In the genomic region with DNA sequence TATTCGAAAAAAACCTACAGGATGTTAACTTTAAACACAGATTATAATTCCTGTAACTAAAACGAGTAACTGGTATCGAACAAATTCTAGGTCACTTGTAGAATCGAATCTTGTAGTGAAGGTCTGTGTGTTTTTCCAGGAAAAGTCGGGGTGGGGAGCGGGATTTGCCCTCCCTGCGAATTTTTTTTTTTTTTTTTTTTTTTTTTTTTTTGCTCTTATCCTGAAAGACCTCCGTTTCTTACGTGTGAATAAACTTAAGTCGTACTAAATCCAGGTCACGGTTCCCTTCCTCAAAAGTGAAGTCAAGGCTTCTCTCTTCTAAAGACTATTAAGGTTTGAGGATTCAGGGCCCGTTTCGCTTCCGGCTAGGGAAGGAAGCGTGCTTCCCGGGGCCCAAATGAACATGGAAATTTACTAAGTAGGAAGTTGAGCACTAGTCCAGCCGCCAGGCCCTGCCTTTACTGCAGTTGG, we compare ENCODE assay signal across 8 cellular contexts. TPM values are rescaled to one million over a fixed set of nuclear protein-coding genes. Genes with fewer than 3 reads are reported as not detected.
DNase-seq lines count a peak whose midpoint lies in the region; ATAC-seq, FAIRE-seq and TF ChIP-seq lines count a peak whose summit lies in the region.

No MANE protein-coding gene starts in this region.

- peak overlapping the region; percentile 88 for H3K27ac ChIP-seq in SJSA1
- H3K27ac ChIP-seq in pancreas: peak overlapping the region; percentile 95 to 99 (median 97)

- H3K4me1 Mint-ChIP-seq in activated T-cell treated with anti-CD3 and anti-CD28 coated beads, Interleukin-2, amount 50 U/mL, for 72 hours (ENCODE audit: low read depth): peaks cover 49% of the 10 kb centered on the region

- H3K4me3 Mint-ChIP-seq in activated T-cell treated with anti-CD3 and anti-CD28 coated beads, Interleukin-2, amount 50 U/mL, for 72 hours: peak overlapping the region; percentile 93 to 96

- peaks cover 21% of the 10 kb centered on the region for H3K4me1 ChIP-seq in SJSA1 (replicated peaks)
- peaks cover 0 to 32% (median 22%) of the 10 kb centered on the region in 3 donors for H3K4me1 ChIP-seq in pancreas

- TF ChIP-seq CTCF in epithelial cell of proximal tubule (conservative IDR thresholded peaks at IDR 0.05; ENCODE audit: low read depth, low read length) (no peak), pancreas (IDR thresholded peaks at IDR 0.05) (no peak)

- H3K9me3 Mint-ChIP-seq in activated T-cell treated with anti-CD3 and anti-CD28 coated beads, Interleukin-2, amount 50 U/mL, for 72 hours: no peaks in the 10 kb centered on the region

- no peaks in the 10 kb centered on the region for H3K36me3 ChIP-seq in SJSA1
- H3K36me3 ChIP-seq in pancreas: no peaks in the 10 kb centered on the region

- H3K27me3 ChIP-seq in SJSA1 (replicated peaks): no peaks in the 10 kb centered on the region
- no peaks in the 10 kb centered on the region for H3K27me3 ChIP-seq in pancreas

- intact Hi-C loops in pancreas (cut with DNase I): no loop called here

- no peak for FAIRE-seq in pancreas (lab: Jason Lieb, UNC)

- H3K27ac Mint-ChIP-seq in activated T-cell treated with anti-CD3 and anti-CD28 coated beads, Interleukin-2, amount 50 U/mL, for 72 hours: peak overlapping the region; percentile 97

- WGBS in pancreas, 2 donors: 0% methylated on average over 17 of the region's 17 CpGs

- ATAC-seq in activated T-cell treated with anti-CD3 and anti-CD28 coated beads, Interleukin-2, amount 50 U/mL, for 72 hours (replicated peaks in 1 of 2): no peak
- ATAC-seq in pancreas (no peak), GM21447 (IDR thresholded peaks at IDR 0.05; ENCODE audit: unreplicated experiment) (no peak), GM21619 (IDR thresholded peaks at IDR 0.05; ENCODE audit: unreplicated experiment) (no peak)

- no peaks in the 10 kb centered on the region for H3K9me3 ChIP-seq in SJSA1 (replicated peaks)
- H3K9me3 ChIP-seq in pancreas: no peaks in the 10 kb centered on the region

- H3K36me3 Mint-ChIP-seq in activated T-cell treated with anti-CD3 and anti-CD28 coated beads, Interleukin-2, amount 50 U/mL, for 72 hours (ENCODE audit: insufficient read depth in 2 of 2): no peaks in the 10 kb centered on the region

- peak overlapping the region; percentile 59 for H3K4me3 ChIP-seq in SJSA1
- peak overlapping the region; percentile 72 for H3K4me3 ChIP-seq in epithelial cell of proximal tubule (ENCODE audit: low read depth, low read length)
- peak overlapping the region; percentile 45 to 76 (median 72) for H3K4me3 ChIP-seq in pancreas

- DNase-seq in activated T-cell treated with anti-CD3 and anti-CD28 coated beads, Interleukin-2, amount 50 U/mL, for 72 hours: no peak
- no peak for DNase-seq in activated T-cell treated with anti-CD3 and anti-CD28 coated beads, Interleukin-2, amount 50 U/mL, for 1 hour
- DNase-seq in SJSA1 (ENCODE audit: low read depth in 1 of 2, low spot score in 2 of 2): no peak
- DNase-seq in epithelial cell of proximal tubule (ENCODE audit: low read depth): no peak
- no peak for DNase-seq in pancreas
- DNase-seq in NCI-H446 treated with DMSO at 0.1 percent for 48 hours (lab: John Stamatoyannopoulos, UW): no peak

- H3K27me3 Mint-ChIP-seq in activated T-cell treated with anti-CD3 and anti-CD28 coated beads, Interleukin-2, amount 50 U/mL, for 72 hours (ENCODE audit: low read depth): no peaks in the 10 kb centered on the region

RNA-seq across cellular contexts. Expression of gene TBC1D5, which starts 0.8 kb away (rescaled TPM):
- 10 to 100 TPM; 51.2 to 52.4 TPM for total RNA-seq in activated T-cell treated with anti-CD3 and anti-CD28 coated beads, Interleukin-2, amount 50 U/mL, for 72 hours
- total RNA-seq in SJSA1 (2014; rRNA removed; shearing (Covaris generic)): 20.6 and 40.8 TPM in 2 replicates
- 32.1 and 33.4 TPM in 2 replicates for total RNA-seq in epithelial cell of proximal tubule
- total RNA-seq in pancreas: 10 to 100 TPM; 18.5 to 39.2 (median 21.3) TPM
- polyA plus RNA-seq in pancreas: 1 to 10 TPM; 6.5 to 6.7 TPM
